Comparison of ENCODE assay signal across 8 cellular contexts in genomic region chr6:161273356-161273751, GRCh38. TPM values are rescaled to one million over a fixed set of nuclear protein-coding genes. Genes with fewer than 3 reads are reported as not detected.
DNase-seq lines count a peak whose midpoint lies in the region; ATAC-seq, FAIRE-seq and TF ChIP-seq lines count a peak whose summit lies in the region.

No MANE protein-coding gene starts in this region.

- no peaks in the 10 kb centered on the region for H3K9me3 Mint-ChIP-seq in activated CD4-positive, alpha-beta memory T cell treated with anti-CD3 and anti-CD28 coated beads, Interleukin-2, amount 10 ng/mL, durations not matched to agents 7 days and 5 days
- no peaks in the 10 kb centered on the region for H3K9me3 Mint-ChIP-seq in natural killer cell

- peaks cover 12% of the 10 kb centered on the region for H3K36me3 Mint-ChIP-seq in activated CD4-positive, alpha-beta memory T cell treated with anti-CD3 and anti-CD28 coated beads, Interleukin-2, amount 10 ng/mL, durations not matched to agents 7 days and 5 days (ENCODE audit: low read depth)
- H3K36me3 Mint-ChIP-seq in natural killer cell: peaks cover 7% of the 10 kb centered on the region

- H3K27me3 Mint-ChIP-seq in activated CD4-positive, alpha-beta memory T cell treated with anti-CD3 and anti-CD28 coated beads, Interleukin-2, amount 10 ng/mL, durations not matched to agents 7 days and 5 days: peaks cover 11% of the 10 kb centered on the region
- H3K27me3 Mint-ChIP-seq in natural killer cell (ENCODE audit: low read depth in 2 of 2): peaks cover 3 to 7% of the 10 kb centered on the region in 2 donors

- peaks cover 33% of the 10 kb centered on the region for H3K4me1 Mint-ChIP-seq in activated CD4-positive, alpha-beta memory T cell treated with anti-CD3 and anti-CD28 coated beads, Interleukin-2, amount 10 ng/mL, durations not matched to agents 7 days and 5 days
- H3K4me1 Mint-ChIP-seq in natural killer cell: peaks cover 35 to 42% of the 10 kb centered on the region in 2 donors

- H3K27ac Mint-ChIP-seq in activated CD4-positive, alpha-beta memory T cell treated with anti-CD3 and anti-CD28 coated beads, Interleukin-2, amount 10 ng/mL, durations not matched to agents 7 days and 5 days: peak overlapping the region; percentile 78
- H3K27ac Mint-ChIP-seq in natural killer cell: peak overlapping the region; percentile 94 to 96

- no peaks in the 10 kb centered on the region for H3K9me2 ChIP-seq in Loucy (replicated peaks; ENCODE audit: low read depth, low read length)

- CTCF ChIA-PET in activated CD4-positive, alpha-beta memory T cell treated with anti-CD3 and anti-CD28 coated beads, Interleukin-2, amount 10 ng/mL, durations not matched to agents 7 days and 5 days (lab: Charles Lee): interaction anchor here (0.6 to 2.7 kb wide), 6 partner anchors 11 to 1619 kb away, joined by 3 to 12 read pairs (median 3); no protein-coding TSS in a partner anchor
- CTCF ChIA-PET in endothelial cell of umbilical vein (lab: Charles Lee): interaction anchor here (0.6 to 2.0 kb wide), 7 partner anchors 10 to 172 kb away, joined by 3 to 17 read pairs (median 4); no protein-coding TSS in a partner anchor

- H3K79me2 ChIP-seq in Loucy (ENCODE audit: insufficient read depth, low read length) (no peaks in the 10 kb centered on the region), endothelial cell of umbilical vein (ENCODE audit: control insufficient read depth, insufficient read depth, low read length) (peaks cover 25% of the 10 kb centered on the region)

- peak overlapping the region; percentile 73 for H3K4me3 Mint-ChIP-seq in activated CD4-positive, alpha-beta memory T cell treated with anti-CD3 and anti-CD28 coated beads, Interleukin-2, amount 10 ng/mL, durations not matched to agents 7 days and 5 days
- H3K4me3 Mint-ChIP-seq in natural killer cell: peak overlapping the region; percentile 95

- peak overlapping the region; percentile 64 for H3K9ac ChIP-seq in Loucy (ENCODE audit: low read depth, low read length, poor library complexity, severe bottlenecking)
- peak overlapping the region; percentile 97 for H3K9ac ChIP-seq in endothelial cell of umbilical vein (replicated peaks; ENCODE audit: extremely low read depth, insufficient read depth, low read length)

- H4K20me1 ChIP-seq in Loucy (ENCODE audit: insufficient read depth, low read length, poor library complexity, severe bottlenecking) (no peaks in the 10 kb centered on the region), endothelial cell of umbilical vein (replicated peaks; ENCODE audit: control insufficient read depth, extremely low read depth, insufficient read depth, low read length) (peaks cover 3% of the 10 kb centered on the region)

- H2AFZ ChIP-seq in Loucy (ENCODE audit: low read length) (peak overlapping the region; percentile 98; the same call in 1 of the 2 replicates), endothelial cell of umbilical vein (ENCODE audit: low read depth, low read length) (no peak overlapping the region)

- WGBS in aorta, 2 donors: 0% methylated on average over 10 to 11 of the region's 11 CpGs

- H3K36me3 ChIP-seq in Loucy (ENCODE audit: insufficient read depth, low read length): no peaks in the 10 kb centered on the region
- no peaks in the 10 kb centered on the region for H3K36me3 ChIP-seq in endothelial cell of umbilical vein (ENCODE audit: control insufficient read depth in 2 of 2, extremely low read depth in 1 of 2, insufficient read depth in 2 of 2, low read length in 2 of 2)
- no peaks in the 10 kb centered on the region for H3K36me3 ChIP-seq in aorta (ENCODE audit: control insufficient read depth in 1 of 2, insufficient read depth in 2 of 2, low read length in 1 of 2)

- intact Hi-C loops in endothelial cell of umbilical vein (cut with micrococcal nuclease) (loop anchor here (5.0 to 10.0 kb wide), 2 partner anchors 141 to 339 kb away; no protein-coding TSS in a partner anchor), natural killer cell (cut with micrococcal nuclease) (loop anchor here (1.0 kb wide), 1 partner anchor 47 kb away; no protein-coding TSS in a partner anchor), aorta (cut with DNase I) (loop anchor here in 1 of 2 donors (10.0 kb wide), 1 partner anchor 339 kb away; no protein-coding TSS in a partner anchor)

- no peak for TF ChIP-seq CTCF in Loucy (conservative IDR thresholded peaks at IDR 0.05; ENCODE audit: low read length)
- no peak for TF ChIP-seq CTCF in endothelial cell of umbilical vein (IDR thresholded peaks at IDR 0.05; ENCODE audit: extremely low read depth in 1 of 2, insufficient read depth in 1 of 2, low read depth in 1 of 2, low read length in 2 of 2)
- no peak for TF ChIP-seq CTCF in natural killer cell (IDR thresholded peaks at IDR 0.05)

- H3K27ac ChIP-seq in endothelial cell of umbilical vein (ENCODE audit: insufficient read depth, low read depth, low read length): peak overlapping the region; percentile 87
- H3K27ac ChIP-seq in aorta (ENCODE audit: low read depth in 1 of 2, low read length in 2 of 2): no peak overlapping the region

- H3K4me1 ChIP-seq in Loucy (ENCODE audit: insufficient read depth, low read length, poor library complexity, severe bottlenecking) (peaks cover 29% of the 10 kb centered on the region), endothelial cell of umbilical vein (ENCODE audit: control insufficient read depth, extremely low read depth, insufficient read depth, low read length) (peaks cover 16% of the 10 kb centered on the region), aorta (ENCODE audit: control insufficient read depth in 1 of 2, insufficient read depth in 2 of 2, low read length in 2 of 2) (no peaks in the 10 kb centered on the region)

- peak overlapping the region; percentile 92 for H3K4me2 ChIP-seq in Loucy (ENCODE audit: low read depth, low read length, poor library complexity, severe bottlenecking)
- peak overlapping the region; percentile 98 for H3K4me2 ChIP-seq in endothelial cell of umbilical vein (ENCODE audit: insufficient read depth, low read length)

- ATAC-seq in natural killer cell: peak; percentile 43 to 57 (median 52)
- ATAC-seq in aorta (ENCODE audit: low FRiP score): peak; percentile 27

- no TSS peak for BruUV-seq in endothelial cell of umbilical vein (replicated peaks; lab: Mats Ljungman, UMichigan)

- H3K9me1 ChIP-seq in endothelial cell of umbilical vein (replicated peaks; ENCODE audit: control insufficient read depth, extremely low read depth, insufficient read depth, low read length): no peaks in the 10 kb centered on the region

- H3F3A ChIP-seq in Loucy (ENCODE audit: low read depth): no peaks in the 10 kb centered on the region

- peak; percentile 24 to 28 for DNase-seq in NOMO-1 (lab: John Stamatoyannopoulos, UW; ENCODE audit: unreplicated experiment in 2 of 2)
- no peak for DNase-seq in NOMO-1 treated with dmso at 0.1 percent for 144 hours (lab: John Stamatoyannopoulos, UW; ENCODE audit: unreplicated experiment)
- peak; percentile 50 for DNase-seq in activated CD4-positive, alpha-beta memory T cell treated with anti-CD3 and anti-CD28 coated beads, Interleukin-2, amount 10 ng/mL, durations not matched to agents 7 days and 5 days
- DNase-seq in endothelial cell of umbilical vein (ENCODE audit: low read depth, low spot score): peak; percentile 61
- DNase-seq in natural killer cell: peak; percentile 38
- peak; percentile 54 to 79 for DNase-seq in aorta
- no peak for DNase-seq in NCI-H2196 (lab: John Stamatoyannopoulos, UW; ENCODE audit: unreplicated experiment)

- no peak for FAIRE-seq in endothelial cell of umbilical vein (lab: Jason Lieb, UNC)

- no peak for TF ChIP-seq POLR2A in endothelial cell of umbilical vein (IDR thresholded peaks at IDR 0.05; ENCODE audit: low read depth, low read length)

- H3K27me3 ChIP-seq in Loucy (ENCODE audit: insufficient read depth, low read length, poor library complexity, severe bottlenecking) (peaks cover 23% of the 10 kb centered on the region), endothelial cell of umbilical vein (ENCODE audit: control insufficient read depth in 2 of 2, insufficient read depth in 2 of 2, low read length in 2 of 2) (no peaks in the 10 kb centered on the region), aorta (ENCODE audit: control insufficient read depth in 1 of 2, insufficient read depth in 2 of 2, low read length in 1 of 2) (no peaks in the 10 kb centered on the region)

- H3K9me3 ChIP-seq in Loucy (ENCODE audit: insufficient read depth, low read depth, low read length) (no peaks in the 10 kb centered on the region), endothelial cell of umbilical vein (replicated peaks; ENCODE audit: control insufficient read depth, insufficient read depth, low read length) (no peaks in the 10 kb centered on the region), aorta (ENCODE audit: control insufficient read depth, low read length) (no peaks in the 10 kb centered on the region)

- dilution Hi-C loops in endothelial cell of umbilical vein (cut with MboI; ENCODE audit: extremely low pct_ligation_motif_present, low sequenced_read_pairs): no loop called here

- H3K4me3 ChIP-seq in Loucy (ENCODE audit: low read length, poor library complexity, severe bottlenecking) (peak overlapping the region; percentile 84), endothelial cell of umbilical vein (replicated peaks in 1 of 3; ENCODE audit: insufficient read depth in 1 of 3, low read depth in 1 of 3, low read length in 3 of 3) (peak overlapping the region; percentile 34 to 72 (median 71)), aorta (ENCODE audit: low read length in 2 of 2) (peak overlapping the region; percentile 82 to 99)

- POLR2A ChIA-PET in activated CD4-positive, alpha-beta memory T cell treated with anti-CD3 and anti-CD28 coated beads, Interleukin-2, amount 10 ng/mL, durations not matched to agents 7 days and 5 days (lab: Charles Lee): interaction anchor here (1.0 to 3.2 kb wide), 11 partner anchors 10 to 282 kb away, joined by 3 to 30 read pairs (median 5); partner anchors contain the start of gene MAP3K4
- POLR2A ChIA-PET in endothelial cell of umbilical vein (lab: Charles Lee): interaction anchor here (0.6 to 1.2 kb wide), 4 partner anchors 16 to 281 kb away, joined by 3 read pairs; no protein-coding TSS in a partner anchor

TF ChIP-seq in endothelial cell of umbilical vein, 7 proteins besides CTCF, POLR2A, EP300 and RAD21 (continues in another document):
- no peak for TF ChIP-seq MYC (IDR thresholded peaks at IDR 0.05; ENCODE audit: low read depth, low read length)

RNA-seq across cellular contexts. Expression of gene AGPAT4, which starts 0.5 kb away (rescaled TPM):
- total RNA-seq in activated CD4-positive, alpha-beta memory T cell treated with anti-CD3 and anti-CD28 coated beads, Interleukin-2, amount 10 ng/mL, durations not matched to agents 7 days and 5 days: 10 to 100 TPM; 13.9 to 14.3 TPM
- total RNA-seq in endothelial cell of umbilical vein (15.2 and 15.4 TPM in 2 replicates), natural killer cell (10 to 100 TPM; 24.5 to 38.1 (median 25.8) TPM), aorta (10 to 100 TPM; 17.7 to 17.9 TPM)
- polyA plus RNA-seq in endothelial cell of umbilical vein (8.9 and 10.2 TPM in 2 replicates), aorta (1 to 10 TPM; 1.0 to 4.2 TPM)
- polyA plus RNA-seq in endothelial cell of umbilical vein (2011; cell fraction: cytosol; rRNA removed): 5.5 and 6.1 TPM in 2 replicates
- polyA plus RNA-seq in endothelial cell of umbilical vein (2011; cell fraction: nucleus; rRNA removed): 38.9 and 40.0 TPM in 2 replicates
- 6.8 and 7.8 TPM in 2 replicates for polyA plus RNA-seq in endothelial cell of umbilical vein (2012)
- polyA minus RNA-seq in endothelial cell of umbilical vein: 38.4 and 43.0 TPM in 2 replicates
- 3.3 TPM for polyA minus RNA-seq in endothelial cell of umbilical vein (2011; cell fraction: cytosol; rRNA and poly(A)+ RNA removed)
- polyA minus RNA-seq in endothelial cell of umbilical vein (2011; cell fraction: nucleus; rRNA and poly(A)+ RNA removed): 42.7 and 54.5 TPM in 2 replicates

Comparison
In these comparisons a context has a peak if more than half of its experiments do, and no peak if none do; other contexts are left out.
1. DNase-seq: peak in NOMO-1 (2 of 2), activated CD4-positive, alpha-beta memory T cell treated with anti-CD3 and anti-CD28 coated beads, Interleukin-2, amount 10 ng/mL, durations not matched to agents 7 days and 5 days (single experiment), endothelial cell of umbilical vein (single experiment), natural killer cell (single experiment) and aorta (2 of 2); none in NOMO-1 treated with dmso at 0.1 percent for 144 hours (single experiment) and NCI-H2196 (single experiment).
2. Peak in every context shown above with its lines, with median percentiles within 50 percentile points of each other: H3K4me3 ChIP-seq.